In genomic region chr4:18022572-18023039, GRCh38 we compare ENCODE assay signal across 8 cellular contexts. TPM values are rescaled to one million over a fixed set of nuclear protein-coding genes. Genes with fewer than 3 reads are reported as not detected.
DNase-seq lines count a peak whose midpoint lies in the region; ATAC-seq, FAIRE-seq and TF ChIP-seq lines count a peak whose summit lies in the region.

No MANE protein-coding gene starts in this region.

- peaks cover 18% of the 10 kb centered on the region for H3K4me1 Mint-ChIP-seq in activated T-cell treated with anti-CD3 and anti-CD28 coated beads, Interleukin-2, amount 50 U/mL, for 72 hours (ENCODE audit: low read depth)
- H3K4me1 Mint-ChIP-seq in astrocyte (ENCODE audit: low read depth, unreplicated experiment) = no peaks in the 10 kb centered on the region

- H3K27ac ChIP-seq in astrocyte (ENCODE audit: low read depth, low read length) (no peak overlapping the region), tibial artery (peak overlapping the region; percentile 91 to 97)

- peak overlapping the region; percentile 19 for H3K27ac Mint-ChIP-seq in activated T-cell treated with anti-CD3 and anti-CD28 coated beads, Interleukin-2, amount 50 U/mL, for 72 hours
- peak overlapping the region; percentile 66 for H3K27ac Mint-ChIP-seq in astrocyte (ENCODE audit: unreplicated experiment)

- H3K4me3 ChIP-seq in astrocyte (ENCODE audit: insufficient read depth, low read depth, low read length) = peak overlapping the region; percentile 86
- peak overlapping the region; percentile 88 for H3K4me3 ChIP-seq in lower leg skin (ENCODE audit: low read depth, poor library complexity, severe bottlenecking)
- H3K4me3 ChIP-seq in tibial artery = peak overlapping the region; percentile 91 to 97

- H3K27me3 ChIP-seq in astrocyte (ENCODE audit: insufficient read depth, low read length) = peaks cover 6% of the 10 kb centered on the region
- no peaks in the 10 kb centered on the region for H3K27me3 ChIP-seq in tibial artery

- no peaks in the 10 kb centered on the region for H3K9me3 ChIP-seq in astrocyte (ENCODE audit: insufficient read depth, low read depth, low read length)
- H3K9me3 ChIP-seq in tibial artery = no peaks in the 10 kb centered on the region

- ATAC-seq in activated T-cell treated with anti-CD3 and anti-CD28 coated beads, Interleukin-2, amount 50 U/mL, for 72 hours (replicated peaks in 1 of 2) = no peak

- H3K4me3 Mint-ChIP-seq in activated T-cell treated with anti-CD3 and anti-CD28 coated beads, Interleukin-2, amount 50 U/mL, for 72 hours = peak overlapping the region; percentile 85 to 95
- peak overlapping the region; percentile 93 for H3K4me3 Mint-ChIP-seq in astrocyte (ENCODE audit: unreplicated experiment)

- peaks cover 4% of the 10 kb centered on the region for H3K4me1 ChIP-seq in astrocyte (ENCODE audit: insufficient read depth, low read length)
- H3K4me1 ChIP-seq in tibial artery = peaks cover 0 to 11% (median 11%) of the 10 kb centered on the region in 4 donors

- TF ChIP-seq CTCF in astrocyte (IDR thresholded peaks at IDR 0.05; ENCODE audit: insufficient read depth, low read depth, low read length) (no peak), lower leg skin (IDR thresholded peaks at IDR 0.05) (no peak), tibial artery (IDR thresholded peaks at IDR 0.05) (no peak)

- H3K9me3 Mint-ChIP-seq in activated T-cell treated with anti-CD3 and anti-CD28 coated beads, Interleukin-2, amount 50 U/mL, for 72 hours = no peaks in the 10 kb centered on the region
- no peaks in the 10 kb centered on the region for H3K9me3 Mint-ChIP-seq in astrocyte (ENCODE audit: unreplicated experiment)

- H3K36me3 ChIP-seq in astrocyte (ENCODE audit: insufficient read depth, low read length) (no peaks in the 10 kb centered on the region), tibial artery (no peaks in the 10 kb centered on the region)

- peak overlapping the region; percentile 99 for H3K4me2 ChIP-seq in astrocyte (ENCODE audit: low read length)

- H3K27me3 Mint-ChIP-seq in activated T-cell treated with anti-CD3 and anti-CD28 coated beads, Interleukin-2, amount 50 U/mL, for 72 hours (ENCODE audit: low read depth) = peaks cover 26% of the 10 kb centered on the region
- H3K27me3 Mint-ChIP-seq in astrocyte (ENCODE audit: low read depth, unreplicated experiment) = peaks cover 14% of the 10 kb centered on the region

- intact Hi-C loops in lower leg skin (cut with DNase I; ENCODE audit: low total_unique reads) (no loop called here), tibial artery (cut with DNase I; ENCODE audit: low total_unique reads) (loop anchor here (5.0 kb wide), 1 partner anchor 210 kb away; the partner anchor contains the start of genes DCAF16 and NCAPG)

- no peak for TF ChIP-seq POLR2A in lower leg skin (IDR thresholded peaks at IDR 0.05)

- peaks cover 5 to 6% of the 10 kb centered on the region in 2 donors for H3K36me3 Mint-ChIP-seq in activated T-cell treated with anti-CD3 and anti-CD28 coated beads, Interleukin-2, amount 50 U/mL, for 72 hours (ENCODE audit: insufficient read depth in 2 of 2)
- no peaks in the 10 kb centered on the region for H3K36me3 Mint-ChIP-seq in astrocyte (ENCODE audit: low read depth, unreplicated experiment)

- H3K9ac ChIP-seq in astrocyte (ENCODE audit: low read length) = peak overlapping the region; percentile 82

- no peak for FAIRE-seq in astrocyte (lab: Jason Lieb, UNC)

- peaks cover 8% of the 10 kb centered on the region for H4K20me1 ChIP-seq in astrocyte (ENCODE audit: insufficient read depth, low read length)

- peaks cover 31% of the 10 kb centered on the region for H3K79me2 ChIP-seq in astrocyte (ENCODE audit: insufficient read depth, low read length)

- WGBS in lower leg skin, 2 donors = 0 to 1% methylated on average over 19 of the region's 19 CpGs

- DNase-seq in activated T-cell treated with anti-CD3 and anti-CD28 coated beads, Interleukin-2, amount 50 U/mL, for 72 hours = no peak
- no peak for DNase-seq in activated T-cell treated with anti-CD3 and anti-CD28 coated beads, Interleukin-2, amount 50 U/mL, for 1 hour
- DNase-seq in astrocyte (ENCODE audit: low read depth) (no peak), lower leg skin (ENCODE audit: low spot score in 2 of 2) (no peak), tibial artery (no peak), activated gamma-delta T cell treated with Interleukin-2 at 50 U/mL for 16 hours (no peak), NCI-H2227 (lab: John Stamatoyannopoulos, UW; ENCODE audit: unreplicated experiment) (no peak), pons (ENCODE audit: low spot score) (no peak)

- peak overlapping the region; percentile 86 for H2AFZ ChIP-seq in astrocyte (ENCODE audit: low read depth, low read length)

RNA-seq across cellular contexts. Expression of gene LCORL, which starts 1.1 kb away (rescaled TPM):
- 1 to 10 TPM; 8.4 to 9.1 TPM for total RNA-seq in activated T-cell treated with anti-CD3 and anti-CD28 coated beads, Interleukin-2, amount 50 U/mL, for 72 hours
- total RNA-seq in astrocyte = 10.3 and 11.8 TPM in 2 replicates
- 10 to 100 TPM; 12.2 to 58.9 (median 27.0) TPM for total RNA-seq in lower leg skin
